ENCODE assay signal across 1 cellular context in the genomic region with DNA sequence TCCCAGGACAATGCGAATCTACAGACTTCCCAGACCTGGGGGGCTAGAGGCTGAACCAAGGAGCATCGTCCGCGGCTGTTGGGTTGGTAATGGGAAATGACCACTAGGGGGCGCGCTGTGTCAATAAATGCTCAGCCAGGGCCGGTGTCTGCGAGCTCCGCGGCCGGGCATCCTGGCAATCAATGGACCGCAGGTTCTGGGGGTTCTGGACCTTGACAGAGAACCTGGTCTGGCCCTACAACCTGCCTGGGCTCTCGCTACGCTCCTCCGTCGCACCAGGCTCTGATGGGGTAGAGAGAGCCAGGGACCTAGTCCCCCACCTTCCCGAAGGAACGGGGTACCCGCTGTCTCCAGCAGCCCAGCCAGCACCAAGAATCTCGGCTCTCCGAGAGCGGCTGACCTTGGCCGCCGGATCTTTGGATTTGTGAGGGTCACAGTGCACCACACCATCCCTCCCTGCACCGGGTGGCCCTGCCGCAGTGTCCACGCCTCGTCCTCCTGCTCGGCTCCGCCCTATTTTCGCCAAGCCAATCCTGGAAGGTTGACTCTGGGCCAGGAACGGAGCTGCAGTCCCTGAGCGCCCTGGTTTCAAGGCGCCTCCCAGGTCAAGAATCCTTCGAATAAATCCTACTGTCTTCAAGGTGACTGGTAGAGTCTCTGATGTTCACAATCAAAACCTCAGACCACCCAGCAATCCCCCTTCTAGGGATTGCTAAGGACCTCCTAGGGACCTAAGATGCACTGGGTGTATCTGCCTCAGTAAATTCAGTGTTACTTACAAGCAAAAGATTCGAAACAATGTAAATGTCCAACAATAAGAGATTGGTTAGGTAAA.
TF ChIP-seq lines count a peak whose summit lies in the region.

No MANE protein-coding gene starts in this region.

TF ChIP-seq in HepG2, 621 proteins besides CTCF, POLR2A, EP300 and RAD21 (continued from another document and continues in another):
- TF ChIP-seq, protein P1, sequence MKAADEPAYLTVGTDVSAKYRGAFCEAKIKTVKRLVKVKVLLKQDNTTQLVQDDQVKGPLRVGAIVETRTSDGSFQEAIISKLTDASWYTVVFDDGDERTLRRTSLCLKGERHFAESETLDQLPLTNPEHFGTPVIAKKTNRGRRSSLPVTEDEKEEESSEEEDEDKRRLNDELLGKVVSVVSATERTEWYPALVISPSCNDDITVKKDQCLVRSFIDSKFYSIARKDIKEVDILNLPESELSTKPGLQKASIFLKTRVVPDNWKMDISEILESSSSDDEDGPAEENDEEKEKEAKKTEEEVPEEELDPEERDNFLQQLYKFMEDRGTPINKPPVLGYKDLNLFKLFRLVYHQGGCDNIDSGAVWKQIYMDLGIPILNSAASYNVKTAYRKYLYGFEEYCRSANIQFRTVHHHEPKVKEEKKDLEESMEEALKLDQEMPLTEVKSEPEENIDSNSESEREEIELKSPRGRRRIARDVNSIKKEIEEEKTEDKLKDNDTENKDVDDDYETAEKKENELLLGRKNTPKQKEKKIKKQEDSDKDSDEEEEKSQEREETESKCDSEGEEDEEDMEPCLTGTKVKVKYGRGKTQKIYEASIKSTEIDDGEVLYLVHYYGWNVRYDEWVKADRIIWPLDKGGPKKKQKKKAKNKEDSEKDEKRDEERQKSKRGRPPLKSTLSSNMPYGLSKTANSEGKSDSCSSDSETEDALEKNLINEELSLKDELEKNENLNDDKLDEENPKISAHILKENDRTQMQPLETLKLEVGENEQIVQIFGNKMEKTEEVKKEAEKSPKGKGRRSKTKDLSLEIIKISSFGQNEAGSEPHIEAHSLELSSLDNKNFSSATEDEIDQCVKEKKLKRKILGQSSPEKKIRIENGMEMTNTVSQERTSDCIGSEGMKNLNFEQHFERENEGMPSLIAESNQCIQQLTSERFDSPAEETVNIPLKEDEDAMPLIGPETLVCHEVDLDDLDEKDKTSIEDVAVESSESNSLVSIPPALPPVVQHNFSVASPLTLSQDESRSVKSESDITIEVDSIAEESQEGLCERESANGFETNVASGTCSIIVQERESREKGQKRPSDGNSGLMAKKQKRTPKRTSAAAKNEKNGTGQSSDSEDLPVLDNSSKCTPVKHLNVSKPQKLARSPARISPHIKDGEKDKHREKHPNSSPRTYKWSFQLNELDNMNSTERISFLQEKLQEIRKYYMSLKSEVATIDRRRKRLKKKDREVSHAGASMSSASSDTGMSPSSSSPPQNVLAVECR (CRISPR knock-in tag; IDR thresholded peaks at IDR 0.05; ENCODE audit: borderline replicate concordance) = no peak; the same call in 1 of the 2 replicates
- TF ChIP-seq ZBTB40 (IDR thresholded peaks at IDR 0.05) = no peak
- no peak for TF ChIP-seq ZBTB40 (CRISPR knock-in tag; IDR thresholded peaks at IDR 0.05)
- TF ChIP-seq ZNF124 (CRISPR knock-in tag; IDR thresholded peaks at IDR 0.05) = no peak
- peak; percentile 51 for TF ChIP-seq ZNF263 (CRISPR knock-in tag; IDR thresholded peaks at IDR 0.05)
- TF ChIP-seq, protein P2, sequence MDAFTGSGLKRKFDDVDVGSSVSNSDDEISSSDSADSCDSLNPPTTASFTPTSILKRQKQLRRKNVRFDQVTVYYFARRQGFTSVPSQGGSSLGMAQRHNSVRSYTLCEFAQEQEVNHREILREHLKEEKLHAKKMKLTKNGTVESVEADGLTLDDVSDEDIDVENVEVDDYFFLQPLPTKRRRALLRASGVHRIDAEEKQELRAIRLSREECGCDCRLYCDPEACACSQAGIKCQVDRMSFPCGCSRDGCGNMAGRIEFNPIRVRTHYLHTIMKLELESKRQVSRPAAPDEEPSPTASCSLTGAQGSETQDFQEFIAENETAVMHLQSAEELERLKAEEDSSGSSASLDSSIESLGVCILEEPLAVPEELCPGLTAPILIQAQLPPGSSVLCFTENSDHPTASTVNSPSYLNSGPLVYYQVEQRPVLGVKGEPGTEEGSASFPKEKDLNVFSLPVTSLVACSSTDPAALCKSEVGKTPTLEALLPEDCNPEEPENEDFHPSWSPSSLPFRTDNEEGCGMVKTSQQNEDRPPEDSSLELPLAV (CRISPR knock-in tag; conservative IDR thresholded peaks at IDR 0.05; ENCODE audit: low read depth) = no peak
- TF ChIP-seq MED8 (CRISPR knock-in tag; IDR thresholded peaks at IDR 0.05; ENCODE audit: insufficient replicate concordance) = no peak
- peak; percentile 70; the same call in 1 of the 2 replicates for TF ChIP-seq ZNF431 (CRISPR knock-in tag; IDR thresholded peaks at IDR 0.05; ENCODE audit: borderline replicate concordance, low read depth)
- no peak for TF ChIP-seq ZNF138 (CRISPR knock-in tag; IDR thresholded peaks at IDR 0.05; ENCODE audit: low read depth)
- no peak; the same call in 1 of the 2 replicates for TF ChIP-seq ELF3 (CRISPR knock-in tag; IDR thresholded peaks at IDR 0.05)
- TF ChIP-seq ZNF652 (CRISPR knock-in tag; IDR thresholded peaks at IDR 0.05; ENCODE audit: borderline replicate concordance, low read depth) = no peak
- TF ChIP-seq, protein P3, sequence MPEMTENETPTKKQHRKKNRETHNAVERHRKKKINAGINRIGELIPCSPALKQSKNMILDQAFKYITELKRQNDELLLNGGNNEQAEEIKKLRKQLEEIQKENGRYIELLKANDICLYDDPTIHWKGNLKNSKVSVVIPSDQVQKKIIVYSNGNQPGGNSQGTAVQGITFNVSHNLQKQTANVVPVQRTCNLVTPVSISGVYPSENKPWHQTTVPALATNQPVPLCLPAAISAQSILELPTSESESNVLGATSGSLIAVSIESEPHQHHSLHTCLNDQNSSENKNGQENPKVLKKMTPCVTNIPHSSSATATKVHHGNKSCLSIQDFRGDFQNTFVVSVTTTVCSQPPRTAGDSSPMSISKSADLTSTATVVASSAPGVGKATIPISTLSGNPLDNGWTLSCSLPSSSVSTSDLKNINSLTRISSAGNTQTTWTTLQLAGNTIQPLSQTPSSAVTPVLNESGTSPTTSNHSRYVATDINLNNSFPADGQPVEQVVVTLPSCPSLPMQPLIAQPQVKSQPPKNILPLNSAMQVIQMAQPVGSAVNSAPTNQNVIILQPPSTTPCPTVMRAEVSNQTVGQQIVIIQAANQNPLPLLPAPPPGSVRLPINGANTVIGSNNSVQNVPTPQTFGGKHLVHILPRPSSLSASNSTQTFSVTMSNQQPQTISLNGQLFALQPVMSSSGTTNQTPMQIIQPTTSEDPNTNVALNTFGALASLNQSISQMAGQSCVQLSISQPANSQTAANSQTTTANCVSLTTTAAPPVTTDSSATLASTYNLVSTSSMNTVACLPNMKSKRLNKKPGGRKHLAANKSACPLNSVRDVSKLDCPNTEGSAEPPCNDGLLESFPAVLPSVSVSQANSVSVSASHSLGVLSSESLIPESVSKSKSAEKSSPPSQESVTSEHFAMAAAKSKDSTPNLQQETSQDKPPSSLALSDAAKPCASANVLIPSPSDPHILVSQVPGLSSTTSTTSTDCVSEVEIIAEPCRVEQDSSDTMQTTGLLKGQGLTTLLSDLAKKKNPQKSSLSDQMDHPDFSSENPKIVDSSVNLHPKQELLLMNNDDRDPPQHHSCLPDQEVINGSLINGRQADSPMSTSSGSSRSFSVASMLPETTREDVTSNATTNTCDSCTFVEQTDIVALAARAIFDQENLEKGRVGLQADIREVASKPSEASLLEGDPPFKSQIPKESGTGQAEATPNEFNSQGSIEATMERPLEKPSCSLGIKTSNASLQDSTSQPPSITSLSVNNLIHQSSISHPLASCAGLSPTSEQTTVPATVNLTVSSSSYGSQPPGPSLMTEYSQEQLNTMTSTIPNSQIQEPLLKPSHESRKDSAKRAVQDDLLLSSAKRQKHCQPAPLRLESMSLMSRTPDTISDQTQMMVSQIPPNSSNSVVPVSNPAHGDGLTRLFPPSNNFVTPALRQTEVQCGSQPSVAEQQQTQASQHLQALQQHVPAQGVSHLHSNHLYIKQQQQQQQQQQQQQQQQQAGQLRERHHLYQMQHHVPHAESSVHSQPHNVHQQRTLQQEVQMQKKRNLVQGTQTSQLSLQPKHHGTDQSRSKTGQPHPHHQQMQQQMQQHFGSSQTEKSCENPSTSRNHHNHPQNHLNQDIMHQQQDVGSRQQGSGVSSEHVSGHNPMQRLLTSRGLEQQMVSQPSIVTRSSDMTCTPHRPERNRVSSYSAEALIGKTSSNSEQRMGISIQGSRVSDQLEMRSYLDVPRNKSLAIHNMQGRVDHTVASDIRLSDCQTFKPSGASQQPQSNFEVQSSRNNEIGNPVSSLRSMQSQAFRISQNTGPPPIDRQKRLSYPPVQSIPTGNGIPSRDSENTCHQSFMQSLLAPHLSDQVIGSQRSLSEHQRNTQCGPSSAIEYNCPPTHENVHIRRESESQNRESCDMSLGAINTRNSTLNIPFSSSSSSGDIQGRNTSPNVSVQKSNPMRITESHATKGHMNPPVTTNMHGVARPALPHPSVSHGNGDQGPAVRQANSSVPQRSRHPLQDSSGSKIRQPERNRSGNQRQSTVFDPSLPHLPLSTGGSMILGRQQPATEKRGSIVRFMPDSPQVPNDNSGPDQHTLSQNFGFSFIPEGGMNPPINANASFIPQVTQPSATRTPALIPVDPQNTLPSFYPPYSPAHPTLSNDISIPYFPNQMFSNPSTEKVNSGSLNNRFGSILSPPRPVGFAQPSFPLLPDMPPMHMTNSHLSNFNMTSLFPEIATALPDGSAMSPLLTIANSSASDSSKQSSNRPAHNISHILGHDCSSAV (CRISPR knock-in tag; IDR thresholded peaks at IDR 0.05; ENCODE audit: borderline replicate concordance) = no peak
- TF ChIP-seq ZZZ3 (CRISPR knock-in tag; IDR thresholded peaks at IDR 0.05; ENCODE audit: borderline replicate concordance) = no peak
- no peak for TF ChIP-seq ZNF326 (CRISPR knock-in tag; IDR thresholded peaks at IDR 0.05; ENCODE audit: borderline replicate concordance)
- peak; percentile 67; the same call in 1 of the 2 replicates for TF ChIP-seq ZNF614 (CRISPR knock-in tag; IDR thresholded peaks at IDR 0.05; ENCODE audit: borderline replicate concordance)
- TF ChIP-seq ELK4 (CRISPR knock-in tag; IDR thresholded peaks at IDR 0.05; ENCODE audit: borderline replicate concordance) = no peak
- TF ChIP-seq, protein P4, sequence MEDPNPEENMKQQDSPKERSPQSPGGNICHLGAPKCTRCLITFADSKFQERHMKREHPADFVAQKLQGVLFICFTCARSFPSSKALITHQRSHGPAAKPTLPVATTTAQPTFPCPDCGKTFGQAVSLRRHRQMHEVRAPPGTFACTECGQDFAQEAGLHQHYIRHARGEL (CRISPR knock-in tag; IDR thresholded peaks at IDR 0.05) = peak; percentile 36; the same call in 1 of the 2 replicates
- TF ChIP-seq ZNF329 (CRISPR knock-in tag; IDR thresholded peaks at IDR 0.05; ENCODE audit: low read depth) = no peak; the same call in 1 of the 2 replicates
